ENCODE assay signal across 17 cellular contexts in genomic region chr1:18353992-18354391, GRCh38.
"Had no signal": no experiment of that assay in that cellular context is flagged by ENCODE, and none has a peak within 500 bp of the region (broad histone marks: within the 10 kb centered on the region; RNA-seq: fewer than 3 reads in every experiment).

No MANE protein-coding gene starts in this region.

- DNase-seq: KBM-7, NCI-H1436, NCI-H187, NCI-H2029, NCI-H2081 treated with DMSO at 0.1 percent for 48 hours, NCI-H2171, NCI-H226, NCI-H446, NCI-H510A, NCI-H524 treated with DMSO at 0.1 percent for 48 hours, NCI-H774, RPMI8226, SHP77, SK-N-SH, SW 1271, T-cell had no signal

- H3K4me2 ChIP-seq: SK-N-SH had no signal

- ATAC-seq: T-cell had no signal

- H3K9ac ChIP-seq: SK-N-SH had no signal

- H3K9me3 ChIP-seq: SK-N-SH had no signal

- FAIRE-seq: RCC 7860 had no signal
